In the genomic region with DNA sequence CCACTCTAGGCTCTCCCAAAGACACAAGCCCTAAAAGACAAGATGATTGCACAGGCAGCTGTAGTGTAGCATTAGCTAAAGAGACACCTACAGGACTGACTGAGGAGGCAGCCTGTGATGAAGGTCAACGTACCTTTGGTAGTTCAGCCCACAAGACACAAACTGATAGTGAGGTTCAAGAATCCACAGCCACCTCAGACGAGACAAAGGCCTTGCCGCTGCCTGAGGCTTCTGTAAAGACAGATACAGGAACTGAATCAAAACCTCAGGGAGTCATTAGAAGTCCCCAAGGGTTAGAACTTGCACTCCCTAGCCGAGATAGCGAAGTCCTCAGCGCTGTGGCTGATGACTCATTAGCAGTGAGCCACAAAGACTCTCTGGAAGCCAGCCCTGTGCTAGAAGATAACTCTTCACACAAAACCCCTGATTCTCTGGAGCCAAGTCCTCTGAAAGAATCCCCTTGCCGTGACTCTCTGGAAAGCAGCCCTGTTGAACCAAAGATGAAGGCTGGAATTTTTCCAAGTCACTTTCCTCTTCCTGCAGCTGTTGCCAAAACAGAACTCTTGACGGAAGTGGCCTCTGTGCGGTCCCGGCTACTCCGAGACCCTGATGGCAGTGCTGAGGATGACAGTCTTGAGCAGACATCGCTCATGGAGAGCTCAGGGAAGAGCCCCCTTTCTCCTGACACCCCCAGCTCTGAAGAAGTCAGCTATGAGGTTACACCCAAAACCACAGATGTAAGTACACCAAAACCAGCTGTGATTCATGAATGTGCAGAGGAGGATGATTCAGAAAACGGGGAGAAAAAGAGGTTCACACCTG, we compare ENCODE assay signal across 9 cellular contexts.
DNase-seq lines count a peak whose midpoint lies in the region; ATAC-seq, FAIRE-seq and TF ChIP-seq lines count a peak whose summit lies in the region.
"Had no signal": no experiment of that assay in that cellular context is flagged by ENCODE, and none has a peak within 500 bp of the region (broad histone marks: within the 10 kb centered on the region; RNA-seq: fewer than 3 reads in every experiment).

No MANE protein-coding gene starts in this region.

- FAIRE-seq in GM19239 (lab: Jason Lieb, UNC) = peak; percentile 99
- FAIRE-seq: H1 had no signal

- H3K9ac ChIP-seq in colonic mucosa (ENCODE audit: low read depth in 2 of 2, low read length in 2 of 2) = no peak overlapping the region

- no peaks in the 10 kb centered on the region for H3K27me3 ChIP-seq in left lung
- H3K27me3 ChIP-seq in colonic mucosa = no peaks in the 10 kb centered on the region

- POLR2A ChIA-PET in activated naive CD8-positive, alpha-beta T cell treated with anti-CD3 and anti-CD28 coated beads, Interleukin-2, amount 10 ng/mL, durations not matched to agents 7 days and 5 days (lab: Charles Lee) = interaction anchor here (0.9 kb wide), 1 partner anchor 192 kb away, joined by 3 read pairs; no protein-coding TSS in a partner anchor

- ATAC-seq in HG03280 (IDR thresholded peaks at IDR 0.05; ENCODE audit: unreplicated experiment) (peak; percentile 98), left lung (peak; percentile 82)
- peak; percentile 95 for ATAC-seq in activated naive CD8-positive, alpha-beta T cell treated with anti-CD3 and anti-CD28 coated beads, Interleukin-2, amount 10 ng/mL, durations not matched to agents 7 days and 5 days (ENCODE audit: low read depth)

- H3K4me1 ChIP-seq in left lung (no peaks in the 10 kb centered on the region), colonic mucosa (no peaks in the 10 kb centered on the region)

- peaks cover 7% of the 10 kb centered on the region for H3K36me3 Mint-ChIP-seq in activated naive CD8-positive, alpha-beta T cell treated with anti-CD3 and anti-CD28 coated beads, Interleukin-2, amount 10 ng/mL, durations not matched to agents 7 days and 5 days

- H3K9me3 ChIP-seq in left lung = no peaks in the 10 kb centered on the region
- no peaks in the 10 kb centered on the region for H3K9me3 ChIP-seq in colonic mucosa

- intact Hi-C loops in left lung (cut with DNase I) (no loop called here), colonic mucosa (cut with DNase I) (no loop called here)

- TF ChIP-seq CTCF in AG10803 (conservative IDR thresholded peaks at IDR 0.05; ENCODE audit: low read length) (peak; percentile 47), left lung (IDR thresholded peaks at IDR 0.05) (no peak), colonic mucosa (IDR thresholded peaks at IDR 0.05) (no peak)

- H3K4me3 ChIP-seq in AG10803 (ENCODE audit: low read length) (no peak overlapping the region; the same call in 1 of the 2 replicates), left lung (no peak overlapping the region), colonic mucosa (no peak overlapping the region)

- H3K27me3 Mint-ChIP-seq in activated naive CD8-positive, alpha-beta T cell treated with anti-CD3 and anti-CD28 coated beads, Interleukin-2, amount 10 ng/mL, durations not matched to agents 7 days and 5 days = peaks cover 22% of the 10 kb centered on the region

- H3K4me3 Mint-ChIP-seq in activated naive CD8-positive, alpha-beta T cell treated with anti-CD3 and anti-CD28 coated beads, Interleukin-2, amount 10 ng/mL, durations not matched to agents 7 days and 5 days = peak overlapping the region; percentile 62

- no peaks in the 10 kb centered on the region for H3K36me3 ChIP-seq in left lung
- H3K36me3 ChIP-seq in colonic mucosa = no peaks in the 10 kb centered on the region

- H3K9me3 Mint-ChIP-seq in activated naive CD8-positive, alpha-beta T cell treated with anti-CD3 and anti-CD28 coated beads, Interleukin-2, amount 10 ng/mL, durations not matched to agents 7 days and 5 days = peaks cover 23% of the 10 kb centered on the region

- peak overlapping the region; percentile 55 for H3K27ac Mint-ChIP-seq in activated naive CD8-positive, alpha-beta T cell treated with anti-CD3 and anti-CD28 coated beads, Interleukin-2, amount 10 ng/mL, durations not matched to agents 7 days and 5 days

- DNase-seq in AG10803 (ENCODE audit: low read depth) (peak; percentile 91), GM19239 (ENCODE audit: insufficient read length, low spot score) (peak; percentile 36), SW480 (ENCODE audit: low spot score) (peak; percentile 51), left lung (peak in 1 of 2 donors; percentile 47), colonic mucosa (no peak)
- peak; percentile 62 for DNase-seq in activated naive CD8-positive, alpha-beta T cell treated with anti-CD3 and anti-CD28 coated beads, Interleukin-2, amount 10 ng/mL, durations not matched to agents 7 days and 5 days
- peak; percentile 21 to 31 for DNase-seq in stimulated activated CD8-positive, alpha-beta memory T cell treated with anti-CD3 and anti-CD28 coated beads, Interleukin-7, amount 100 ng/mL, for 1 hour (ENCODE audit: low read depth in 2 of 2)

- H3K27ac ChIP-seq in left lung = no peak overlapping the region
- H3K27ac ChIP-seq in colonic mucosa = no peak overlapping the region

- peaks cover 21% of the 10 kb centered on the region for H3K4me1 Mint-ChIP-seq in activated naive CD8-positive, alpha-beta T cell treated with anti-CD3 and anti-CD28 coated beads, Interleukin-2, amount 10 ng/mL, durations not matched to agents 7 days and 5 days
